In the genomic region with DNA sequence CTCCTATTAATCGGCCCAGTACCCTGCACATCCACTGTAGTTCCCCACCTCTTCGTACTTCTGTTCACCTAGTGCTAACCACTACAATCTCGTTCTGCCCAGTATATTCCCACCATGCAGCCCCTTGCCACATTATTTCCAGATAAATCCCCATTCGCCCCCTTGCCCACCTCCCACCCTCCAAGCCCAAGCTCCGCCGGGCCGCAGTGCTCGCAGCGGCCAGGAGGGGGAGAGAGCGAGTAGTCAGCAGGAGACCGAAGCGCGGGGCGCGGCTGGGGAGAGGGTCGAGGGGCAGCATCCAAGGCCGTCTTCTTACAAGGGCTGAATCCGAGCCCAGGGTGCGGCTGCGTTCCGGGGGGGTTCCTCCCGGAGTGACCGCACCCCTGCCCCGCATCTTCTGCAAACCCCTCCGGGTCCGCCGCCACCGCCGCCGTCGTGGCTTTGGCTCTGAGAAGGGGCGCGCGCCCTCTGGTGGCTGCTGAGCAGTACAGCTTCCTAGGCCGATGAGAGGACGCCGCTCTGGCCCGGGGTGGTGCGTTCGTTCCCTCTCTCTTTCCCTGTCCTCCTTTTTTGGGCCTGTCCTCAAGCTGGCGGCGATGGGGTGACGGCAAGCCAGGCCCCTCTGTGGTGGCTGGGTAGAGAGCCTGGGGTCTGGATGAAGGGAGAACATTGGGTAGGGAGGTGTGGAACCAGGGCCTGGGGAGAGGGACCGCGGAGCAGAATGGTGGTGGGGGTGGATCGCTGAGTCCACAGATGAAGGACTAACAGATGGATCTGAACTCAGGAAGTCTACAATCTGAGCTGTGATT, we compare ENCODE assay signal across 7 cellular contexts. TPM values are rescaled to one million over a fixed set of nuclear protein-coding genes. Genes with fewer than 3 reads are reported as not detected.
A peak's percentile ranks its signal among the peaks of the same experiment; 100 is the strongest.
DNase-seq lines count a peak whose midpoint lies in the region; ATAC-seq, FAIRE-seq and TF ChIP-seq lines count a peak whose summit lies in the region.

No MANE protein-coding gene starts in this region.

- TF ChIP-seq CTCF in WERI-Rb-1 (IDR thresholded peaks at IDR 0.05; ENCODE audit: low read depth, low read length), result peak; percentile 72
- TF ChIP-seq CTCF in bronchial epithelial cell (IDR thresholded peaks at IDR 0.05; ENCODE audit: insufficient read depth, low read length, severe bottlenecking), result peak; percentile 76
- TF ChIP-seq CTCF in spleen (IDR thresholded peaks at IDR 0.05 in 8 of 11, conservative IDR thresholded peaks at IDR 0.05 in 3 of 11), result peak; percentile 89 to 99 (median 96)

- intact Hi-C loops in spleen (cut with DNase I; ENCODE audit: low total_unique reads), result loop anchor here (1.0 kb wide), 1 partner anchor 132 kb away; no protein-coding TSS in a partner anchor

- FAIRE-seq in GM12892 (lab: Jason Lieb, UNC) (peak; percentile 97), bronchial epithelial cell (lab: Jason Lieb, UNC) (no peak)

- H3K4me3 ChIP-seq in WERI-Rb-1 (ENCODE audit: low read depth, low read length) (peak overlapping the region; percentile 56), bronchial epithelial cell (ENCODE audit: low read depth, low read length) (peak overlapping the region; percentile 49), spleen (peak overlapping the region; percentile 44 to 81 (median 54))

- peak; percentile 88 for ATAC-seq in HG02623 (IDR thresholded peaks at IDR 0.05; ENCODE audit: unreplicated experiment)

- H3K9me3 ChIP-seq in WERI-Rb-1 (ENCODE audit: severe bottlenecking) (no peaks in the 10 kb centered on the region), spleen (no peaks in the 10 kb centered on the region)

- 8 to 12% (median 9%) methylated on average over 34 to 46 of the region's 46 CpGs for WGBS in spleen, 5 donors

- no peaks in the 10 kb centered on the region for H3K36me3 ChIP-seq in WERI-Rb-1
- no peaks in the 10 kb centered on the region for H3K36me3 ChIP-seq in bronchial epithelial cell (ENCODE audit: control insufficient read depth, insufficient read depth, low read length)
- H3K36me3 ChIP-seq in spleen, result no peaks in the 10 kb centered on the region

- DNase-seq in GM12892 (ENCODE audit: insufficient read length), result peak; percentile 87
- DNase-seq in NCI-H1105 treated with DMSO at 0.1 percent for 48 hours (lab: John Stamatoyannopoulos, UW), result peak; percentile 53
- peak; percentile 82 for DNase-seq in WERI-Rb-1
- peak; percentile 27 for DNase-seq in bronchial epithelial cell (ENCODE audit: low read depth)
- peak; percentile 84 for DNase-seq in inferior parietal cortex (ENCODE audit: extremely low spot score)
- DNase-seq in spleen, result peak; percentile 96

- TF ChIP-seq POLR2A in GM12892 (IDR thresholded peaks at IDR 0.05; ENCODE audit: low read depth, low read length) (no peak), spleen (IDR thresholded peaks at IDR 0.05) (no peak)

- H3K27ac ChIP-seq in WERI-Rb-1, result peak overlapping the region; percentile 92
- H3K27ac ChIP-seq in spleen, result peak overlapping the region; percentile 29 to 81 (median 62)

- H3K4me1 ChIP-seq in spleen, result peaks cover 0 to 60% (median 32%) of the 10 kb centered on the region in 6 donors

- H3K27me3 ChIP-seq in WERI-Rb-1 (ENCODE audit: insufficient read depth, low read depth, severe bottlenecking) (no peaks in the 10 kb centered on the region), bronchial epithelial cell (ENCODE audit: control insufficient read depth, insufficient read depth, low read length) (peaks cover 7% of the 10 kb centered on the region), spleen (replicated peaks in 1 of 7) (peaks cover 0 to 29% (median 11%) of the 10 kb centered on the region in 7 donors)

RNA-seq across cellular contexts. Expression of a gene that starts 30.0 kb away (rescaled TPM):
- polyA plus RNA-seq in GM12892 (2012; ENCODE audit: missing spikeins), result not detected
- total RNA-seq in bronchial epithelial cell (under 0.01 TPM in 1 of 2 replicates, not detected in the other), spleen (under 1 TPM in 6 of 7 donors, not detected in 1; 0.09 to 0.42 (median 0.25) TPM)
- under 1 TPM; 0.03 to 0.24 (median 0.05) TPM for polyA plus RNA-seq in spleen

Comparison
In these comparisons a context has a peak if more than half of its experiments do, and no peak if none do; other contexts are left out.
1. Peak in every context shown above with its lines: DNase-seq, ATAC-seq, H3K4me3 ChIP-seq and H3K27ac ChIP-seq.
2. DNase-seq: peak in every context shown above with its lines; median percentile 96 in spleen; 87 in GM12892; 84 in inferior parietal cortex; 82 in WERI-Rb-1; 53 in NCI-H1105 treated with DMSO at 0.1 percent for 48 hours; 27 in bronchial epithelial cell.